ENCODE assay signal across 1 cellular context in genomic region chr3:122572940-122573412, GRCh38.
TF ChIP-seq lines count a peak whose summit lies in the region.

No MANE protein-coding gene starts in this region.

TF ChIP-seq in HEK293, 187 proteins besides CTCF, POLR2A, EP300 and RAD21 (continued from another document):
- no peak for TF ChIP-seq ZNF513 (tag by site-specific recombination; IDR thresholded peaks at IDR 0.05)
- no peak for TF ChIP-seq BCL11B (tag by site-specific recombination; IDR thresholded peaks at IDR 0.05; ENCODE audit: low read depth)
- TF ChIP-seq ZNF311 (tag by site-specific recombination; IDR thresholded peaks at IDR 0.05; ENCODE audit: borderline replicate concordance) = no peak
- no peak for TF ChIP-seq ZFP3 (tag by site-specific recombination; IDR thresholded peaks at IDR 0.05; ENCODE audit: low read depth)
- TF ChIP-seq TRIM28 (IDR thresholded peaks at IDR 0.05; ENCODE audit: borderline replicate concordance, low read length) = peak; percentile 11; the same call in 1 of the 2 replicates
- TF ChIP-seq ZNF394 (tag by site-specific recombination; IDR thresholded peaks at IDR 0.05; ENCODE audit: borderline replicate concordance) = 0 out of 2 replicates have a peak, but pooled peaks have one; percentile 29
- TF ChIP-seq ZNF274 (IDR thresholded peaks at IDR 0.05; ENCODE audit: low read length) = no peak
- TF ChIP-seq ZNF274 (tag by site-specific recombination; IDR thresholded peaks at IDR 0.05; ENCODE audit: borderline replicate concordance) = no peak
- TF ChIP-seq PRDM2 (tag by site-specific recombination; IDR thresholded peaks at IDR 0.05; ENCODE audit: borderline replicate concordance) = no peak
- no peak for TF ChIP-seq ZNF280C (tag by site-specific recombination; IDR thresholded peaks at IDR 0.05)
- TF ChIP-seq HOXD13 (CRISPR knock-in tag; IDR thresholded peaks at IDR 0.05; ENCODE audit: borderline replicate concordance) = no peak
- TF ChIP-seq ZNF239 (tag by site-specific recombination; IDR thresholded peaks at IDR 0.05) = no peak
- no peak for TF ChIP-seq ZNF621 (tag by site-specific recombination; IDR thresholded peaks at IDR 0.05)
- 0 out of 2 replicates have a peak, but pooled peaks have one; percentile 9 for TF ChIP-seq SP2 (tag by site-specific recombination; IDR thresholded peaks at IDR 0.05)
- TF ChIP-seq ZNF449 (tag by site-specific recombination; IDR thresholded peaks at IDR 0.05) = no peak
- TF ChIP-seq ZNF76 (tag by site-specific recombination; IDR thresholded peaks at IDR 0.05; ENCODE audit: borderline replicate concordance, low read depth) = no peak
- no peak for TF ChIP-seq ZBTB11 (tag by site-specific recombination; conservative IDR thresholded peaks at IDR 0.05; ENCODE audit: low read depth)
- TF ChIP-seq ZNF335 (tag by site-specific recombination; conservative IDR thresholded peaks at IDR 0.05) = peak; percentile 46
- no peak for TF ChIP-seq ZNF843 (tag by site-specific recombination; IDR thresholded peaks at IDR 0.05)
- no peak for TF ChIP-seq ZNF629 (tag by site-specific recombination; IDR thresholded peaks at IDR 0.05)
- no peak for TF ChIP-seq ZBTB17 (tag by site-specific recombination; IDR thresholded peaks at IDR 0.05)
- no peak for TF ChIP-seq ZNF654 (tag by site-specific recombination; IDR thresholded peaks at IDR 0.05; ENCODE audit: low read depth)
- TF ChIP-seq ZNF596 (tag by site-specific recombination; IDR thresholded peaks at IDR 0.05) = 0 out of 2 replicates have a peak, but pooled peaks have one; percentile 21
- no peak for TF ChIP-seq ZBTB21 (tag by site-specific recombination; IDR thresholded peaks at IDR 0.05)
- no peak for TF ChIP-seq ZNF404 (tag by site-specific recombination; IDR thresholded peaks at IDR 0.05)
- TF ChIP-seq ELK4 (IDR thresholded peaks at IDR 0.05; ENCODE audit: borderline replicate concordance, low read depth, low read length) = no peak
- no peak for TF ChIP-seq ZNF837 (tag by site-specific recombination; IDR thresholded peaks at IDR 0.05)
- no peak for TF ChIP-seq ZNF600 (tag by site-specific recombination; IDR thresholded peaks at IDR 0.05)
